Comparison of ENCODE assay signal across 1 cellular context in the genomic region with DNA sequence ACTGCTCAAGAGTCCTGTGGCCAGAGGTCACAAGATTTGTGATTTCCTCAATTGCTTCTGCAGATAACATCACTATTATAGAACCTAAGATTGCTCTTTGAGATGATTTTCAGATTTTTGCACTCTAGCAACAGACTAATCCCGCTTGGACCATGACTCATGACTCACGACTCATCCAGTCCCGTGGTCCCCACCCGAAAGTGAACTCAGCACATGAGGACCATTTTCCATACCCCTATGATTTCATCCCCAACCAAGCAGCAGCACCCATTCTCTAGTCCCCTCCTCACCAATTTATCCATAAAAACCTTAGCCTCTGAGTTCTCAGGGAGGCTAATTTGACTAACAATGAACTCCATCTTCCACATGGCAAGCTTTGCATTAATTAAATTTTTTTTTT.
TF ChIP-seq lines count a peak whose summit lies in the region.

No MANE protein-coding gene starts in this region.

TF ChIP-seq in HCT116, 20 proteins besides CTCF, POLR2A, EP300 and RAD21:
- no peak for TF ChIP-seq SIN3A (IDR thresholded peaks at IDR 0.05; ENCODE audit: low read depth)
- no peak for TF ChIP-seq EZH2 (IDR thresholded peaks at IDR 0.05)
- no peak for TF ChIP-seq POLR2AphosphoS5 (IDR thresholded peaks at IDR 0.05; ENCODE audit: low read depth, low read length)
- TF ChIP-seq, protein P1, sequence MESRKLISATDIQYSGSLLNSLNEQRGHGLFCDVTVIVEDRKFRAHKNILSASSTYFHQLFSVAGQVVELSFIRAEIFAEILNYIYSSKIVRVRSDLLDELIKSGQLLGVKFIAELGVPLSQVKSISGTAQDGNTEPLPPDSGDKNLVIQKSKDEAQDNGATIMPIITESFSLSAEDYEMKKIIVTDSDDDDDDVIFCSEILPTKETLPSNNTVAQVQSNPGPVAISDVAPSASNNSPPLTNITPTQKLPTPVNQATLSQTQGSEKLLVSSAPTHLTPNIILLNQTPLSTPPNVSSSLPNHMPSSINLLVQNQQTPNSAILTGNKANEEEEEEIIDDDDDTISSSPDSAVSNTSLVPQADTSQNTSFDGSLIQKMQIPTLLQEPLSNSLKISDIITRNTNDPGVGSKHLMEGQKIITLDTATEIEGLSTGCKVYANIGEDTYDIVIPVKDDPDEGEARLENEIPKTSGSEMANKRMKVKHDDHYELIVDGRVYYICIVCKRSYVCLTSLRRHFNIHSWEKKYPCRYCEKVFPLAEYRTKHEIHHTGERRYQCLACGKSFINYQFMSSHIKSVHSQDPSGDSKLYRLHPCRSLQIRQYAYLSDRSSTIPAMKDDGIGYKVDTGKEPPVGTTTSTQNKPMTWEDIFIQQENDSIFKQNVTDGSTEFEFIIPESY (IDR thresholded peaks at IDR 0.05; ENCODE audit: extremely low read depth, insufficient replicate concordance, low read length) = no peak
- TF ChIP-seq CEBPB (IDR thresholded peaks at IDR 0.05; ENCODE audit: low read depth) = no peak
- no peak for TF ChIP-seq ELF1 (IDR thresholded peaks at IDR 0.05; ENCODE audit: borderline replicate concordance, low read depth)
- TF ChIP-seq, protein P2, sequence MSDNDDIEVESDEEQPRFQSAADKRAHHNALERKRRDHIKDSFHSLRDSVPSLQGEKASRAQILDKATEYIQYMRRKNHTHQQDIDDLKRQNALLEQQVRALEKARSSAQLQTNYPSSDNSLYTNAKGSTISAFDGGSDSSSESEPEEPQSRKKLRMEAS (IDR thresholded peaks at IDR 0.05) = no peak
- TF ChIP-seq EGR1 (IDR thresholded peaks at IDR 0.05; ENCODE audit: low read depth) = no peak
- TF ChIP-seq, protein P3, sequence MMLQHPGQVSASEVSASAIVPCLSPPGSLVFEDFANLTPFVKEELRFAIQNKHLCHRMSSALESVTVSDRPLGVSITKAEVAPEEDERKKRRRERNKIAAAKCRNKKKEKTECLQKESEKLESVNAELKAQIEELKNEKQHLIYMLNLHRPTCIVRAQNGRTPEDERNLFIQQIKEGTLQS (IDR thresholded peaks at IDR 0.05) = no peak
